18 cellular contexts compared by ENCODE assay signal in the genomic region with DNA sequence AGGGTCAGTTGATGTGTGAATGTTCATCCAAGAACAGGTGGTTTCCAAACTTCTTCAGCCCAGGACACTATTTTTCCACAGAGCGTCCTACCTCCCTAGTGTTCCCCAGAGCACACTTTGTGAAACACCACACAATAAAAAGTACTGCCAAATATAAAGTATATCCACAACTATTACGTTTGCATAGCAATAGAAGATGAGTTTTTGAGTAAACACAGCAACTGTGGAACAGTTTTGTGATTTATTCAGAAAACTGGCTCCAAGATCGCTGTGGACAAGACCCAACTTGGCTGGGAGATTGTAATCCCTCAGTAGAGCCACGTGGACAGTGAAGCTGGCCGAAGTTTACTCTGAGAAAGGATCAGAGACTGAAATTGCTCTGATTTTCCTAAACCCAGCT. TPM values are rescaled to one million over a fixed set of nuclear protein-coding genes. Genes with fewer than 3 reads are reported as not detected.
A peak's percentile ranks its signal among the peaks of the same experiment; 100 is the strongest.
DNase-seq lines count a peak whose midpoint lies in the region; ATAC-seq and TF ChIP-seq lines count a peak whose summit lies in the region.
"Had no signal": no experiment of that assay in that cellular context is flagged by ENCODE, and none has a peak within 500 bp of the region (broad histone marks: within the 10 kb centered on the region; RNA-seq: fewer than 3 reads in every experiment).

No MANE protein-coding gene starts in this region.

- H3K27ac Mint-ChIP-seq in stimulated activated memory B cell treated with anti-CD40 and anti-IgM and Interleukin-4, amounts not matched to agents 10 μg/mL and 1 μg/mL and 100 μg/mL, for 72 hours: peak overlapping the region; percentile 24
- no peak overlapping the region for H3K27ac Mint-ChIP-seq in T-helper 17 cell
- H3K27ac Mint-ChIP-seq: activated naive CD4-positive, alpha-beta T cell treated with anti-CD3 and anti-CD28 coated beads, Interleukin-2, amount 50 U/mL, for 72 hours; activated T-cell treated with anti-CD3 and anti-CD28 coated beads, Interleukin-2, amount 50 U/mL, for 72 hours; CD8-positive, alpha-beta memory T cell; effector memory CD8-positive, alpha-beta T cell; IgD-negative memory B cell had no signal

- H3K9me3 ChIP-seq in SK-N-MC (ENCODE audit: low read depth, low read length) (no peaks in the 10 kb centered on the region), T-helper 17 cell (ENCODE audit: control insufficient read depth, low read length, poor library complexity, severe bottlenecking) (no peaks in the 10 kb centered on the region)
- H3K9me3 ChIP-seq: upper lobe of left lung had no signal

- H3K27me3 Mint-ChIP-seq in stimulated activated memory B cell treated with anti-CD40 and anti-IgM and Interleukin-4, amounts not matched to agents 10 μg/mL and 1 μg/mL and 100 μg/mL, for 72 hours: no peaks in the 10 kb centered on the region
- H3K27me3 Mint-ChIP-seq in T-helper 17 cell: no peaks in the 10 kb centered on the region
- H3K27me3 Mint-ChIP-seq: IgD-negative memory B cell had no signal

- no peak overlapping the region for H3K4me3 ChIP-seq in SK-N-MC
- no peak overlapping the region for H3K4me3 ChIP-seq in fibroblast of mammary gland (ENCODE audit: control insufficient read depth, low read depth, low read length)
- H3K4me3 ChIP-seq: upper lobe of left lung had no signal

- peaks cover 39% of the 10 kb centered on the region for H3K4me1 Mint-ChIP-seq in stimulated activated memory B cell treated with anti-CD40 and anti-IgM and Interleukin-4, amounts not matched to agents 10 μg/mL and 1 μg/mL and 100 μg/mL, for 72 hours
- peaks cover 2% of the 10 kb centered on the region for H3K4me1 Mint-ChIP-seq in T-helper 17 cell
- H3K4me1 Mint-ChIP-seq: CD8-positive, alpha-beta memory T cell had no signal

- no peak for ATAC-seq in stimulated activated memory B cell treated with anti-CD40 and anti-IgM and Interleukin-4, amounts not matched to agents 10 μg/mL and 1 μg/mL and 100 μg/mL, for 72 hours
- ATAC-seq in T-helper 17 cell: no peak
- ATAC-seq in GM21825 (IDR thresholded peaks at IDR 0.05; ENCODE audit: unreplicated experiment): no peak
- ATAC-seq: activated naive CD4-positive, alpha-beta T cell treated with anti-CD3 and anti-CD28 coated beads, Interleukin-2, amount 50 U/mL, for 72 hours; activated T-cell treated with anti-CD3 and anti-CD28 coated beads, Interleukin-2, amount 50 U/mL, for 72 hours; effector memory CD8-positive, alpha-beta T cell had no signal

- H3K36me3 ChIP-seq in SK-N-MC (ENCODE audit: insufficient read depth, low read length): no peaks in the 10 kb centered on the region
- H3K36me3 ChIP-seq: upper lobe of left lung had no signal

- H3K36me3 Mint-ChIP-seq in stimulated activated memory B cell treated with anti-CD40 and anti-IgM and Interleukin-4, amounts not matched to agents 10 μg/mL and 1 μg/mL and 100 μg/mL, for 72 hours: no peaks in the 10 kb centered on the region
- no peaks in the 10 kb centered on the region for H3K36me3 Mint-ChIP-seq in T-helper 17 cell (ENCODE audit: low read depth)
- H3K36me3 Mint-ChIP-seq: activated naive CD4-positive, alpha-beta T cell treated with anti-CD3 and anti-CD28 coated beads, Interleukin-2, amount 50 U/mL, for 72 hours; CD8-positive, alpha-beta memory T cell; IgD-negative memory B cell had no signal

- 0 out of 2 replicates have a peak overlapping the region, but pooled peaks have one; percentile 16 for H3K27ac ChIP-seq in SK-N-MC
- H3K27ac ChIP-seq in caudate nucleus (ENCODE audit: low read depth, low read length): no peak overlapping the region
- H3K27ac ChIP-seq: upper lobe of left lung had no signal

- DNase-seq in SK-N-MC (ENCODE audit: low read depth, low spot score): no peak
- DNase-seq in fibroblast of mammary gland (ENCODE audit: low read depth): peak; percentile 34
- DNase-seq in midbrain (lab: John Stamatoyannopoulos, UW): peak; percentile 3
- DNase-seq in caudate nucleus (lab: John Stamatoyannopoulos, UW): no peak
- DNase-seq in T-helper 17 cell: no peak
- no peak for DNase-seq in stimulated activated CD4-positive, alpha-beta T cell treated with anti-CD3 and anti-CD28 coated beads, Interleukin-1b, Interleukin-23, amount 100 ng/mL, for 48 hours
- DNase-seq: activated T-cell treated with anti-CD3 and anti-CD28 coated beads, Interleukin-2, amount 50 U/mL, for 72 hours; CD8-positive, alpha-beta memory T cell; effector memory CD8-positive, alpha-beta T cell; NCI-H146; NCI-H2171 treated with DMSO at 0.1 percent for 48 hours; SHP77; stimulated activated naive CD4-positive, alpha-beta T cell treated with Interleukin-2 at 50 U/mL for 16 hours had no signal

- H3K4me3 Mint-ChIP-seq in stimulated activated memory B cell treated with anti-CD40 and anti-IgM and Interleukin-4, amounts not matched to agents 10 μg/mL and 1 μg/mL and 100 μg/mL, for 72 hours: no peak overlapping the region
- H3K4me3 Mint-ChIP-seq in T-helper 17 cell: no peak overlapping the region
- H3K4me3 Mint-ChIP-seq: activated T-cell treated with anti-CD3 and anti-CD28 coated beads, Interleukin-2, amount 50 U/mL, for 72 hours; CD8-positive, alpha-beta memory T cell; effector memory CD8-positive, alpha-beta T cell; IgD-negative memory B cell had no signal

- TF ChIP-seq CTCF in fibroblast of mammary gland (conservative IDR thresholded peaks at IDR 0.05; ENCODE audit: control insufficient read depth, insufficient read depth, low read depth, low read length): no peak

- H3K9me3 Mint-ChIP-seq in stimulated activated memory B cell treated with anti-CD40 and anti-IgM and Interleukin-4, amounts not matched to agents 10 μg/mL and 1 μg/mL and 100 μg/mL, for 72 hours: peaks cover 3% of the 10 kb centered on the region
- H3K9me3 Mint-ChIP-seq: activated naive CD4-positive, alpha-beta T cell treated with anti-CD3 and anti-CD28 coated beads, Interleukin-2, amount 50 U/mL, for 72 hours; activated T-cell treated with anti-CD3 and anti-CD28 coated beads, Interleukin-2, amount 50 U/mL, for 72 hours; CD8-positive, alpha-beta memory T cell; effector memory CD8-positive, alpha-beta T cell had no signal

- H3K9ac ChIP-seq in SK-N-MC (ENCODE audit: insufficient read length): no peak overlapping the region

RNA-seq across cellular contexts. Expression of gene MAP1LC3B2, which starts 14.5 kb away (rescaled TPM):
- total RNA-seq in T-helper 17 cell: 1 to 10 TPM in 1 of 2 donors, under 1 TPM in 1; 0.89 to 2.7 TPM

Comparison
In these comparisons a context has a peak if more than half of its experiments do, and no peak if none do; other contexts are left out.
1. DNase-seq: peak in fibroblast of mammary gland (single experiment) and midbrain (single experiment); none in SK-N-MC (single experiment), caudate nucleus (0 of 61), T-helper 17 cell (0 of 3) and stimulated activated CD4-positive, alpha-beta T cell treated with anti-CD3 and anti-CD28 coated beads, Interleukin-1b, Interleukin-23, amount 100 ng/mL, for 48 hours (single experiment).